ENCODE assay signal across 8 cellular contexts in genomic region chr20:53521421-53521820, GRCh38.
DNase-seq lines count a peak whose midpoint lies in the region; ATAC-seq, FAIRE-seq and TF ChIP-seq lines count a peak whose summit lies in the region.
"Not testable (repeated sequence)": the region's sequence is repeated elsewhere in the genome, so short reads cannot be mapped to it uniquely, and the experiment has no call there.

No MANE protein-coding gene starts in this region.

- not testable (repeated sequence) for H3K79me2 ChIP-seq in mammary epithelial cell (ENCODE audit: insufficient read depth, low read length)

- not testable (repeated sequence) for H2AK9ac ChIP-seq in IMR-90 (replicated peaks; ENCODE audit: low read depth, low read length, poor library complexity)

- H3K4me1 ChIP-seq in IMR-90 (ENCODE audit: control insufficient read depth, insufficient read depth, low read length); mammary epithelial cell (ENCODE audit: insufficient read depth, low read length): not testable (repeated sequence)

- H3K79me1 ChIP-seq in IMR-90 (ENCODE audit: low read depth in 1 of 2, low read length in 2 of 2): not testable (repeated sequence)

- H3K56ac ChIP-seq in IMR-90 (ENCODE audit: extremely low read depth, insufficient read depth, low read length): not testable (repeated sequence)

- H3K18ac ChIP-seq in IMR-90 (ENCODE audit: low read depth, low read length): not testable (repeated sequence)

- peak; percentile 30 for FAIRE-seq in H54 (lab: Jason Lieb, UNC)

- not testable (repeated sequence) for H2BK5ac ChIP-seq in IMR-90 (ENCODE audit: low read depth, low read length, poor library complexity, severe bottlenecking)

- not testable (repeated sequence) for H3K23ac ChIP-seq in IMR-90 (ENCODE audit: low read depth, low read length)

- ATAC-seq in IMR-90 (ENCODE audit: low read depth): not testable (repeated sequence)

- H3K9me3 ChIP-seq in IMR-90 (ENCODE audit: control insufficient read depth, insufficient read depth, low read length); mammary epithelial cell (replicated peaks; ENCODE audit: insufficient read depth, low read length): not testable (repeated sequence)

- not testable (repeated sequence) for BruUV-seq in IMR-90 (replicated peaks; lab: Mats Ljungman, UMichigan); mammary epithelial cell (replicated peaks; lab: Mats Ljungman, UMichigan)

- not testable (repeated sequence) for H3K4ac ChIP-seq in IMR-90 (ENCODE audit: low read depth, low read length)

- H2BK20ac ChIP-seq in IMR-90 (ENCODE audit: low read depth, low read length): not testable (repeated sequence)

- H3K9me1 ChIP-seq in IMR-90 (ENCODE audit: insufficient read depth, low read length): not testable (repeated sequence)

- not testable (repeated sequence) for H3K4me3 ChIP-seq in IMR-90 (ENCODE audit: insufficient read depth, low read depth, low read length); mammary epithelial cell (replicated peaks in 1 of 3; ENCODE audit: insufficient read depth in 1 of 3, low read depth in 2 of 3, low read length in 3 of 3); fibroblast of villous mesenchyme (ENCODE audit: low read depth, low read length); retinal pigment epithelial cell (ENCODE audit: low read length)

- H2BK120ac ChIP-seq in IMR-90 (ENCODE audit: low read depth, low read length): not testable (repeated sequence)

- not testable (repeated sequence) for H2AFZ ChIP-seq in IMR-90 (replicated peaks; ENCODE audit: low read length, poor library complexity); mammary epithelial cell (ENCODE audit: low read depth, low read length)

- in situ Hi-C loops in IMR-90 (cut with MboI; ENCODE audit: low sequenced_read_pairs); SK-MEL-5 (cut with HindIII; ENCODE audit: low pct_unique_long_range_greater_than_20kb, low sequenced_read_pairs); mammary epithelial cell (cut with MboI; ENCODE audit: low sequenced_read_pairs in 2 of 2): not testable (repeated sequence)

- not testable (repeated sequence) for H4K91ac ChIP-seq in IMR-90 (ENCODE audit: insufficient read depth, low read depth, low read length)

- not testable (repeated sequence) for TF ChIP-seq POLR2A in H54 (IDR thresholded peaks at IDR 0.05; ENCODE audit: low read depth, low read length); IMR-90 (IDR thresholded peaks at IDR 0.05; ENCODE audit: low read depth, low read length)

- not testable (repeated sequence) for H3K36me3 ChIP-seq in IMR-90 (ENCODE audit: control insufficient read depth, insufficient read depth, low read length); mammary epithelial cell (ENCODE audit: insufficient read depth, low read length)

- dilution Hi-C loops in IMR-90 (cut with HindIII; ENCODE audit: low sequenced_read_pairs, unreplicated experiment); mammary epithelial cell (cut with HindIII; ENCODE audit: low sequenced_read_pairs): not testable (repeated sequence)

- not testable (repeated sequence) for H3K9ac ChIP-seq in IMR-90 (ENCODE audit: low read depth, low read length); mammary epithelial cell (ENCODE audit: insufficient read depth, low read length)

- not testable (repeated sequence) for H3K27me3 ChIP-seq in IMR-90 (ENCODE audit: control insufficient read depth, insufficient read depth, low read length); mammary epithelial cell (ENCODE audit: insufficient read depth, low read length)

- H3K4me2 ChIP-seq in IMR-90 (ENCODE audit: low read depth, low read length); mammary epithelial cell (ENCODE audit: insufficient read depth, low read depth, low read length): not testable (repeated sequence)

- H4K8ac ChIP-seq in IMR-90 (ENCODE audit: low read depth in 2 of 2, low read length in 2 of 2): not testable (repeated sequence)

- intact Hi-C loops in IMR-90 (cut with micrococcal nuclease); mammary epithelial cell (cut with micrococcal nuclease): not testable (repeated sequence)

- not testable (repeated sequence) for H2BK15ac ChIP-seq in IMR-90 (ENCODE audit: low read depth, low read length)

- WGBS in IMR-90 (ENCODE audit: extremely low coverage in 2 of 2, insufficient read length in 1 of 2), 2 experiments: 100% methylated on average over 1 of the region's 5 CpGs; no CpG with 5 or more reads in 1 of the 2 experiments
- WGBS in mammary epithelial cell (ENCODE audit: low coverage, missing lambda C conversion rate): 36% methylated on average over 4 of the region's 5 CpGs

- H4K5ac ChIP-seq in IMR-90 (ENCODE audit: low read depth, low read length): not testable (repeated sequence)

- not testable (repeated sequence) for H3K27ac ChIP-seq in IMR-90 (ENCODE audit: insufficient read depth, low read length); mammary epithelial cell (ENCODE audit: insufficient read depth, low read depth, low read length)

- H4K20me1 ChIP-seq in IMR-90 (ENCODE audit: insufficient read depth, low read length); mammary epithelial cell (ENCODE audit: insufficient read depth, low read length): not testable (repeated sequence)

- POLR2A ChIA-PET in IMR-90 (lab: Charles Lee; ENCODE audit: unreplicated experiment): not testable (repeated sequence)

- TF ChIP-seq CTCF in IMR-90 (conservative IDR thresholded peaks at IDR 0.05; ENCODE audit: low read depth, low read length); mammary epithelial cell (conservative IDR thresholded peaks at IDR 0.05 in 1 of 2, IDR thresholded peaks at IDR 0.05 in 1 of 2; ENCODE audit: extremely low read depth in 1 of 2, insufficient read depth in 1 of 2, low read depth in 1 of 2, low read length in 2 of 2); fibroblast of villous mesenchyme (IDR thresholded peaks at IDR 0.05; ENCODE audit: insufficient read depth, low read depth, low read length); retinal pigment epithelial cell (conservative IDR thresholded peaks at IDR 0.05; ENCODE audit: low read depth, low read length): not testable (repeated sequence)

- peak; percentile 68 for DNase-seq in COLO829 (ENCODE audit: low spot score)
- DNase-seq in H54 (ENCODE audit: insufficient read length, low spot score): peak; percentile 39
- DNase-seq in IMR-90: peak; percentile 4
- peak; percentile 51 for DNase-seq in NCI-H524 treated with DMSO at 0.1 percent for 48 hours (lab: John Stamatoyannopoulos, UW)
- DNase-seq in SK-MEL-5 (ENCODE audit: low read depth, low spot score): peak; percentile 32
- DNase-seq in mammary epithelial cell: peak; percentile 67
- DNase-seq in fibroblast of villous mesenchyme (ENCODE audit: low read depth): peak; percentile 42
- peak; percentile 65 for DNase-seq in retinal pigment epithelial cell (ENCODE audit: low read depth)

- not testable (repeated sequence) for TF ChIP-seq RAD21 in IMR-90 (IDR thresholded peaks at IDR 0.05; ENCODE audit: low read length)

- H3K14ac ChIP-seq in IMR-90 (replicated peaks; ENCODE audit: low read depth, low read length): not testable (repeated sequence)

- not testable (repeated sequence) for H2AK5ac ChIP-seq in IMR-90 (ENCODE audit: low read depth, low read length)

- CTCF ChIA-PET in IMR-90 (lab: Yijun Ruan, JAX); mammary epithelial cell (lab: Charles Lee; ENCODE audit: low non-redundant PET): not testable (repeated sequence)

Comparison
In these comparisons a context has a peak if more than half of its experiments do, and no peak if none do; other contexts are left out.
1. DNase-seq: peak in every context shown above with its lines; median percentile 68 in COLO829; 67 in mammary epithelial cell; 65 in retinal pigment epithelial cell; 51 in NCI-H524 treated with DMSO at 0.1 percent for 48 hours; 42 in fibroblast of villous mesenchyme; 39 in H54; 32 in SK-MEL-5; 4 in IMR-90.